Comparison of ENCODE assay signal across 10 cellular contexts in genomic region chr7:157389951-157390730, GRCh38. TPM values are rescaled to one million over a fixed set of nuclear protein-coding genes. Genes with fewer than 3 reads are reported as not detected.
A peak's percentile ranks its signal among the peaks of the same experiment; 100 is the strongest.
DNase-seq lines count a peak whose midpoint lies in the region; ATAC-seq and TF ChIP-seq lines count a peak whose summit lies in the region.
"Had no signal": no experiment of that assay in that cellular context is flagged by ENCODE, and none has a peak within 500 bp of the region (broad histone marks: within the 10 kb centered on the region; RNA-seq: fewer than 3 reads in every experiment).

No MANE protein-coding gene starts in this region.

- H3K4me3 Mint-ChIP-seq in activated naive CD8-positive, alpha-beta T cell treated with anti-CD3 and anti-CD28 coated beads, Interleukin-2, amount 50 U/mL, for 24 hours: peak overlapping the region; percentile 34

- TF ChIP-seq CTCF in AG09309 (IDR thresholded peaks at IDR 0.05; ENCODE audit: control insufficient read depth, insufficient read depth, low read depth, low read length, missing control alignments): peak; percentile 1

- H3K4me1 Mint-ChIP-seq in activated naive CD8-positive, alpha-beta T cell treated with anti-CD3 and anti-CD28 coated beads, Interleukin-2, amount 50 U/mL, for 24 hours: peaks cover 50% of the 10 kb centered on the region

- no peaks in the 10 kb centered on the region for H3K9me3 Mint-ChIP-seq in activated naive CD8-positive, alpha-beta T cell treated with anti-CD3 and anti-CD28 coated beads, Interleukin-2, amount 50 U/mL, for 24 hours

- TF ChIP-seq POLR2A in GM18505 (IDR thresholded peaks at IDR 0.05; ENCODE audit: borderline replicate concordance, extremely low read depth, insufficient read depth, insufficient read length): no peak

- DNase-seq in AG09309 (ENCODE audit: low read depth) (no peak), LHCN-M2 (ENCODE audit: low read depth) (peak; percentile 89), iris pigment epithelial cell (ENCODE audit: low read depth) (peak; percentile 80), DMS 273 (lab: John Stamatoyannopoulos, UW; ENCODE audit: unreplicated experiment) (no peak), NCI-H1048 (lab: John Stamatoyannopoulos, UW) (no peak)
- DNase-seq in activated naive CD8-positive, alpha-beta T cell treated with anti-CD3 and anti-CD28 coated beads, Interleukin-2, amount 50 U/mL, for 24 hours: peak; percentile 37
- DNase-seq: Caco-2 had no signal

- H3K27me3 Mint-ChIP-seq in activated naive CD8-positive, alpha-beta T cell treated with anti-CD3 and anti-CD28 coated beads, Interleukin-2, amount 50 U/mL, for 24 hours: no peaks in the 10 kb centered on the region

- peaks cover 29% of the 10 kb centered on the region for H3K36me3 Mint-ChIP-seq in activated naive CD8-positive, alpha-beta T cell treated with anti-CD3 and anti-CD28 coated beads, Interleukin-2, amount 50 U/mL, for 24 hours (ENCODE audit: low read depth)

- ATAC-seq in activated naive CD8-positive, alpha-beta T cell treated with anti-CD3 and anti-CD28 coated beads, Interleukin-2, amount 50 U/mL, for 24 hours: peak; percentile 70
- ATAC-seq in GM19397 (IDR thresholded peaks at IDR 0.05; ENCODE audit: unreplicated experiment): no peak
- ATAC-seq in GM18505 (IDR thresholded peaks at IDR 0.05; ENCODE audit: unreplicated experiment): no peak
- ATAC-seq: body of pancreas had no signal

- H3K27ac Mint-ChIP-seq in activated naive CD8-positive, alpha-beta T cell treated with anti-CD3 and anti-CD28 coated beads, Interleukin-2, amount 50 U/mL, for 24 hours: no peak overlapping the region

- no peak overlapping the region for H3K4me3 ChIP-seq in AG09309 (ENCODE audit: control insufficient read depth, low read depth, low read length)
- H3K4me3 ChIP-seq: body of pancreas had no signal

RNA-seq across cellular contexts. Expression of gene DNAJB6, which starts 53.3 kb away (rescaled TPM):
- 151 and 152 TPM in 2 replicates for total RNA-seq in LHCN-M2 (2014; rRNA removed)
- 163 TPM for polyA plus RNA-seq in LHCN-M2 (2012)

Comparison
In these comparisons a context has a peak if more than half of its experiments do, and no peak if none do; other contexts are left out.
1. DNase-seq: peak in LHCN-M2 (single experiment), activated naive CD8-positive, alpha-beta T cell treated with anti-CD3 and anti-CD28 coated beads, Interleukin-2, amount 50 U/mL, for 24 hours (single experiment) and iris pigment epithelial cell (single experiment); none in AG09309 (single experiment), DMS 273 (single experiment) and NCI-H1048 (single experiment).